In genomic region chr17:50333291-50334057, GRCh38 we compare ENCODE assay signal across 9 cellular contexts. TPM values are rescaled to one million over a fixed set of nuclear protein-coding genes. Genes with fewer than 3 reads are reported as not detected.
DNase-seq lines count a peak whose midpoint lies in the region; ATAC-seq and TF ChIP-seq lines count a peak whose summit lies in the region.
"Not testable (repeated sequence)": the region's sequence is repeated elsewhere in the genome, so short reads cannot be mapped to it uniquely, and the experiment has no call there.
"Had no signal": no experiment of that assay in that cellular context is flagged by ENCODE, and none has a peak within 500 bp of the region (broad histone marks: within the 10 kb centered on the region; RNA-seq: fewer than 3 reads in every experiment).

No MANE protein-coding gene starts in this region.

- H3K9me3 Mint-ChIP-seq in T-helper 2 cell treated with Interferon-gamma antibody and Interleukin-4, amounts not matched to agents 5 μg/mL and 100 μg/mL, for 36 hours; activated T-cell treated with anti-CD3 and anti-CD28 coated beads, Interleukin-2, amount 50 U/mL, for 72 hours; neural progenitor cell: not testable (repeated sequence)

- H3K27me3 Mint-ChIP-seq in T-helper 2 cell treated with Interferon-gamma antibody and Interleukin-4, amounts not matched to agents 5 μg/mL and 100 μg/mL, for 36 hours (ENCODE audit: low read depth); activated T-cell treated with anti-CD3 and anti-CD28 coated beads, Interleukin-2, amount 50 U/mL, for 72 hours (ENCODE audit: low read depth); neural progenitor cell (ENCODE audit: insufficient read depth, low read depth): not testable (repeated sequence)

- H3K4me3 Mint-ChIP-seq in T-helper 2 cell treated with Interferon-gamma antibody and Interleukin-4, amounts not matched to agents 5 μg/mL and 100 μg/mL, for 36 hours: peak overlapping the region; percentile 56
- peak overlapping the region; percentile 3 to 27 for H3K4me3 Mint-ChIP-seq in activated T-cell treated with anti-CD3 and anti-CD28 coated beads, Interleukin-2, amount 50 U/mL, for 72 hours
- H3K4me3 Mint-ChIP-seq in neural progenitor cell: peak overlapping the region; percentile 10

- not testable (repeated sequence) for H3K4me1 ChIP-seq in neural progenitor cell

- H2AFZ ChIP-seq in neural progenitor cell (replicated peaks): peak overlapping the region; percentile 60

- H3K9ac ChIP-seq in neural progenitor cell: not testable (repeated sequence)

- H3K4me3 ChIP-seq in neural progenitor cell: not testable (repeated sequence)

- DNase-seq in T-helper 2 cell treated with Interferon-gamma antibody and Interleukin-4, amounts not matched to agents 5 μg/mL and 100 μg/mL, for 36 hours (ENCODE audit: low spot score); activated T-cell treated with anti-CD3 and anti-CD28 coated beads, Interleukin-2, amount 50 U/mL, for 72 hours: not testable (repeated sequence)
- peak; percentile 24 for DNase-seq in brain pericyte (ENCODE audit: low read depth, low spot score)
- DNase-seq in iPS-NIHi7 (ENCODE audit: extremely low spot score): peak; percentile 56
- DNase-seq in neural progenitor cell (ENCODE audit: low spot score): peak; percentile 28

- TF ChIP-seq CTCF in GM12873 (IDR thresholded peaks at IDR 0.05; ENCODE audit: insufficient read depth, low read depth, low read length, missing control alignments) (peak; percentile 5), neural progenitor cell (IDR thresholded peaks at IDR 0.05) (peak; percentile 12)

- H4K20me1 ChIP-seq in neural progenitor cell (ENCODE audit: low read depth): not testable (repeated sequence)

- not testable (repeated sequence) for H3K9me3 ChIP-seq in neural progenitor cell (ENCODE audit: low read depth)

- not testable (repeated sequence) for ATAC-seq in activated T-cell treated with anti-CD3 and anti-CD28 coated beads, Interleukin-2, amount 50 U/mL, for 72 hours (replicated peaks in 1 of 2)

- not testable (repeated sequence) for H3K27ac ChIP-seq in neural progenitor cell

- H3F3A ChIP-seq in neural progenitor cell (ENCODE audit: low read depth): not testable (repeated sequence)

- TF ChIP-seq EP300 in Ishikawa (IDR thresholded peaks at IDR 0.05; ENCODE audit: borderline replicate concordance): not testable (repeated sequence)

- not testable (repeated sequence) for H3K79me2 ChIP-seq in neural progenitor cell (ENCODE audit: low read depth)

- peak; percentile 41; the same call in 1 of the 2 replicates for TF ChIP-seq RAD21 in Ishikawa (IDR thresholded peaks at IDR 0.05; ENCODE audit: low read depth)

- H3K4me2 ChIP-seq in neural progenitor cell: not testable (repeated sequence)

- not testable (repeated sequence) for H3K36me3 ChIP-seq in neural progenitor cell

- not testable (repeated sequence) for H3K36me3 Mint-ChIP-seq in T-helper 2 cell treated with Interferon-gamma antibody and Interleukin-4, amounts not matched to agents 5 μg/mL and 100 μg/mL, for 36 hours (ENCODE audit: low read depth); activated T-cell treated with anti-CD3 and anti-CD28 coated beads, Interleukin-2, amount 50 U/mL, for 72 hours (ENCODE audit: insufficient read depth in 2 of 2); neural progenitor cell

- not testable (repeated sequence) for H3K27me3 ChIP-seq in neural progenitor cell

- peak overlapping the region; percentile 60 for H3K27ac Mint-ChIP-seq in T-helper 2 cell treated with Interferon-gamma antibody and Interleukin-4, amounts not matched to agents 5 μg/mL and 100 μg/mL, for 36 hours
- peak overlapping the region; percentile 84 for H3K27ac Mint-ChIP-seq in activated T-cell treated with anti-CD3 and anti-CD28 coated beads, Interleukin-2, amount 50 U/mL, for 72 hours
- H3K27ac Mint-ChIP-seq in neural progenitor cell: peak overlapping the region; percentile 93

- H3K4me1 Mint-ChIP-seq in T-helper 2 cell treated with Interferon-gamma antibody and Interleukin-4, amounts not matched to agents 5 μg/mL and 100 μg/mL, for 36 hours (ENCODE audit: low read depth): peaks cover 21% of the 10 kb centered on the region
- H3K4me1 Mint-ChIP-seq in activated T-cell treated with anti-CD3 and anti-CD28 coated beads, Interleukin-2, amount 50 U/mL, for 72 hours (ENCODE audit: low read depth): peaks cover 43% of the 10 kb centered on the region
- H3K4me1 Mint-ChIP-seq in neural progenitor cell: peaks cover 33% of the 10 kb centered on the region

RNA-seq across cellular contexts. Expression of gene XYLT2, which starts 12.5 kb away (rescaled TPM):
- 10 to 100 TPM; 24.2 to 43.8 TPM for total RNA-seq in activated T-cell treated with anti-CD3 and anti-CD28 coated beads, Interleukin-2, amount 50 U/mL, for 72 hours
- 12.2 and 33.0 TPM in 2 replicates for total RNA-seq in neural progenitor cell (ENCODE audit: low replicate concordance)

RNA-seq across cellular contexts. Expression of gene MRPL27, which starts 39.5 kb away (rescaled TPM):
- 10 to 100 TPM; 44.6 to 45.9 TPM for total RNA-seq in activated T-cell treated with anti-CD3 and anti-CD28 coated beads, Interleukin-2, amount 50 U/mL, for 72 hours
- 39.1 and 50.4 TPM in 2 replicates for total RNA-seq in neural progenitor cell (ENCODE audit: low replicate concordance)

RNA-seq across cellular contexts. Expression of gene EME1, which starts 39.6 kb away (rescaled TPM):
- total RNA-seq in activated T-cell treated with anti-CD3 and anti-CD28 coated beads, Interleukin-2, amount 50 U/mL, for 72 hours: 10 to 100 TPM; 42.9 to 43.1 TPM
- total RNA-seq in neural progenitor cell (ENCODE audit: low replicate concordance): 26.6 and 31.3 TPM in 2 replicates
- total RNA-seq: mesenteric fat pad had no signal

RNA-seq across cellular contexts. Expression of gene TMEM92, which starts 59.2 kb away (rescaled TPM):
- under 1 TPM in 1 of 2 donors, not detected in 1; 0.51 TPM for total RNA-seq in activated T-cell treated with anti-CD3 and anti-CD28 coated beads, Interleukin-2, amount 50 U/mL, for 72 hours
- total RNA-seq in neural progenitor cell (ENCODE audit: low replicate concordance): 1.8 and 4.4 TPM in 2 replicates
- total RNA-seq: mesenteric fat pad, SJCRH30 had no signal
